Comparison of ENCODE assay signal across 8 cellular contexts in the genomic region with DNA sequence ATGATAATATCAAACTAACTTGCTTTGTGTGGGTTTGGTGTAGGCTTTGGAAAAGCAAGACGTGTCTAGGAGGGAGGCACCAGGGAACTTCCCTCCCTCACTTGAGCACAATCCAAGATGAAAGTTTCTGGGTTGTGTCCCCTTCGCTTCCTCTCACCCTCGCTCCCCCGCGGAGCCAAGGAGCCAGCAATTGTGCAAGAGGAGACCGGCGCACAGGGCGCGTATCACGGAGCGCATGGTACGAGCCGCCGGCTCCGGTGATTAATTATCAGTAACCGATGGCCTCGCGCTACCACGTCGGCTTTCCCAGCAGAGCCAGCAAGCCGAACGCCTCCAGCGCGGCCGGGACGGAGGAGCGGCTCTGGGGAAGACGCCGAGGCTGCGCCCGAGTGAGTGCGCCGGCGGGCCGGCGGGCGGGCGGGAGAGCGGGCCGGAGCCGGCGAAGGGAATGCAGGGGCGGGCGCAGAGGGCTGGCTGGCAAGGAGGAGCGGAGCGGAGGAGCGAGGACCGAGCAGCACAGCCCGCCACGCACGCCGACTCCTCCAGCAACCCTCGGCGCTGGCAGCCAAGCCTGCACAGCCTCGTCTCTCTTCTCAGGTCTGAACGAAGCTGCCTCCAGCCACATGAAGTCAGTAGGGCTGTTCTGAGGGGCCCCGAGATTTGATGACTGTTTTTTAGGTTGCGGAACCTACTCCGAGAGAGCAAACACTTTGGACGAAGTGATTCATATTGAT.
DNase-seq lines count a peak whose midpoint lies in the region; ATAC-seq, FAIRE-seq and TF ChIP-seq lines count a peak whose summit lies in the region.

No MANE protein-coding gene starts in this region.

- peak in 1 of 2 donors; percentile 0 for DNase-seq in activated T-cell treated with anti-CD3 and anti-CD28 coated beads, Interleukin-2, amount 50 U/mL, for 72 hours
- DNase-seq in activated T-cell treated with anti-CD3 and anti-CD28 coated beads for 4 hours (no peak), RCC 7860 (ENCODE audit: low spot score) (peak; percentile 64), endodermal cell (peak; percentile 91), lower lobe of right lung (peak; percentile 79), thoracic aorta (ENCODE audit: low spot score) (peak; percentile 49)

- no peaks in the 10 kb centered on the region for H3K36me3 Mint-ChIP-seq in activated T-cell treated with anti-CD3 and anti-CD28 coated beads, Interleukin-2, amount 50 U/mL, for 72 hours (ENCODE audit: insufficient read depth in 2 of 2)
- no peaks in the 10 kb centered on the region for H3K36me3 Mint-ChIP-seq in endodermal cell (ENCODE audit: low read depth)

- no peaks in the 10 kb centered on the region for H3K4me1 Mint-ChIP-seq in activated T-cell treated with anti-CD3 and anti-CD28 coated beads, Interleukin-2, amount 50 U/mL, for 72 hours (ENCODE audit: low read depth)
- peaks cover 51% of the 10 kb centered on the region for H3K4me1 Mint-ChIP-seq in endodermal cell

- peak; percentile 65 for FAIRE-seq in RCC 7860 (lab: Jason Lieb, UNC)

- H3K9ac ChIP-seq in endodermal cell (ENCODE audit: extremely low read depth, low read length, poor library complexity, severe bottlenecking) = peak overlapping the region; percentile 64

- peak; percentile 32 for ATAC-seq in activated T-cell treated with anti-CD3 and anti-CD28 coated beads, Interleukin-2, amount 50 U/mL, for 72 hours (replicated peaks in 1 of 2)
- ATAC-seq in lower lobe of right lung = peak; percentile 83 to 91
- peak; percentile 50 for ATAC-seq in thoracic aorta (ENCODE audit: insufficient number of reproducible peaks, low FRiP score, low read depth)
- ATAC-seq in HG02759 (IDR thresholded peaks at IDR 0.05; ENCODE audit: unreplicated experiment) = no peak
- no peak for ATAC-seq in GM18517 (IDR thresholded peaks at IDR 0.05; ENCODE audit: unreplicated experiment)

- TF ChIP-seq CTCF in endodermal cell (conservative IDR thresholded peaks at IDR 0.05) (no peak), lower lobe of right lung (IDR thresholded peaks at IDR 0.05) (no peak), thoracic aorta (IDR thresholded peaks at IDR 0.05) (no peak)

- H3K9me3 ChIP-seq in endodermal cell (ENCODE audit: control insufficient read depth, low read length) (no peaks in the 10 kb centered on the region), lower lobe of right lung (no peaks in the 10 kb centered on the region), thoracic aorta (no peaks in the 10 kb centered on the region)

- peak overlapping the region; percentile 63 to 66 for H3K4me3 Mint-ChIP-seq in activated T-cell treated with anti-CD3 and anti-CD28 coated beads, Interleukin-2, amount 50 U/mL, for 72 hours
- H3K4me3 Mint-ChIP-seq in endodermal cell = peak overlapping the region; percentile 81

- no peaks in the 10 kb centered on the region for H3K9me3 Mint-ChIP-seq in activated T-cell treated with anti-CD3 and anti-CD28 coated beads, Interleukin-2, amount 50 U/mL, for 72 hours
- H3K9me3 Mint-ChIP-seq in endodermal cell = no peaks in the 10 kb centered on the region

- H3K36me3 ChIP-seq in endodermal cell (ENCODE audit: control insufficient read depth, insufficient read depth, low read length) (no peaks in the 10 kb centered on the region), lower lobe of right lung (no peaks in the 10 kb centered on the region), thoracic aorta (no peaks in the 10 kb centered on the region)

- 1 to 7% methylated on average over 6 to 60 of the region's 60 CpGs for WGBS in endodermal cell (ENCODE audit: insufficient coverage in 1 of 2, insufficient read length in 1 of 2), 2 experiments

- H3K4me1 ChIP-seq in endodermal cell (ENCODE audit: control insufficient read depth, insufficient read depth, low read length) (peaks cover 4% of the 10 kb centered on the region), lower lobe of right lung (peaks cover 20% of the 10 kb centered on the region), thoracic aorta (ENCODE audit: control insufficient read depth in 1 of 2, low read depth in 2 of 2) (peaks cover 5 to 20% of the 10 kb centered on the region in 2 donors)

- peaks cover 25% of the 10 kb centered on the region for H3K27me3 Mint-ChIP-seq in activated T-cell treated with anti-CD3 and anti-CD28 coated beads, Interleukin-2, amount 50 U/mL, for 72 hours (ENCODE audit: low read depth)
- H3K27me3 Mint-ChIP-seq in endodermal cell (ENCODE audit: insufficient read depth) = peaks cover 32% of the 10 kb centered on the region

- H3K27me3 ChIP-seq in endodermal cell (ENCODE audit: control insufficient read depth, insufficient read depth, low read length, poor library complexity, severe bottlenecking) = peaks cover 11% of the 10 kb centered on the region
- H3K27me3 ChIP-seq in lower lobe of right lung (ENCODE audit: low read depth) = no peaks in the 10 kb centered on the region
- H3K27me3 ChIP-seq in thoracic aorta (replicated peaks; ENCODE audit: insufficient read depth) = no peaks in the 10 kb centered on the region

- H3K27ac ChIP-seq in endodermal cell (ENCODE audit: low read depth, low read length) (peak overlapping the region; percentile 34), lower lobe of right lung (peak overlapping the region; percentile 85), thoracic aorta (peak overlapping the region; percentile 89 to 93)

- no peak overlapping the region for H3K27ac Mint-ChIP-seq in activated T-cell treated with anti-CD3 and anti-CD28 coated beads, Interleukin-2, amount 50 U/mL, for 72 hours
- H3K27ac Mint-ChIP-seq in endodermal cell = peak overlapping the region; percentile 93

- H3K4me3 ChIP-seq in endodermal cell (ENCODE audit: low read length) (peak overlapping the region; percentile 86), lower lobe of right lung (peak overlapping the region; percentile 53), thoracic aorta (peak overlapping the region; percentile 89)

- intact Hi-C loops in lower lobe of right lung (cut with DNase I) = no loop called here

Comparison
In these comparisons a context has a peak if more than half of its experiments do, and no peak if none do; other contexts are left out.
1. ATAC-seq: peak in activated T-cell treated with anti-CD3 and anti-CD28 coated beads, Interleukin-2, amount 50 U/mL, for 72 hours (2 of 2), lower lobe of right lung (2 of 2) and thoracic aorta (single experiment); none in HG02759 (single experiment) and GM18517 (single experiment).
2. H3K27ac ChIP-seq: peak in every context shown above with its lines; median percentile 91 in thoracic aorta; 85 in lower lobe of right lung; 34 in endodermal cell.
3. Peak in every context shown above with its lines, with median percentiles within 50 percentile points of each other: H3K4me3 ChIP-seq.